ENCODE assay signal across 8 cellular contexts in the genomic region with DNA sequence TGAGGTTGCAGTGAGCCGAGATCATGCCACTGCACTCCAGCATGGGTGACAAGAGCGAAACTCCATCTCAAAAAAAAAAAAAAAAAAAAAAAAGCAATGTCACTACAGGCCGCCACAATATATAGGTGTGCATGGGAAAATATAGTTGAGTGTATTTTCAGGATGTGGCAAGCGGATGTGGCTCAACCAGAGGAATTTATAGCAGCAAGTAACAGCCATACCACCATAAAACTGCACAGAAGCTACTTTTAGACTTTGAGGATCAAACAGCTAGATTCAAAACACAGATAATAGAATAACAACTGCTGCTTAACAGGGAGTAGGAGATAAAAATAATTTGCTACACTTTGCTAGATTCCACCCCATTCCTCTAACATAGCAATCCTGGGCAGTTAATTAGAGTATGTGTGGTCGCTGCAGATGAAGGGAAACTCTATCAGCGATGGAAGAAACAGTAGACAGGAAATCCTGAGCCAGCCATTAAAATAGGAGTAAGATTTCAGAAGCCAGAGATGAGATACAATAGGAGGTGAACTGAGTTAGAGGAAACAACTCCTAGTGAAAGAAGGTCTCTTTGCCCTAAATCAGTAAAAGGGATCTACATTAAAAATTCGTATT.
DNase-seq lines count a peak whose midpoint lies in the region; ATAC-seq lines count a peak whose summit lies in the region.

No MANE protein-coding gene starts in this region.

- H3K4me1 Mint-ChIP-seq in activated T-cell treated with anti-CD3 and anti-CD28 coated beads, Interleukin-2, amount 50 U/mL, for 72 hours (ENCODE audit: low read depth): peaks cover 73% of the 10 kb centered on the region
- peaks cover 46% of the 10 kb centered on the region for H3K4me1 Mint-ChIP-seq in stimulated activated effector memory CD8-positive, alpha-beta T cell treated with anti-CD3 and anti-CD28 coated beads, Interleukin-12 subunit alpha, Interleukin-12 subunit beta, amount 100 ng/mL, for 72 hours

- no peaks in the 10 kb centered on the region for H3K36me3 ChIP-seq in H7 (replicated peaks; ENCODE audit: control insufficient read depth, insufficient read depth, low read length)

- H3K4me3 Mint-ChIP-seq in activated T-cell treated with anti-CD3 and anti-CD28 coated beads, Interleukin-2, amount 50 U/mL, for 72 hours: peak overlapping the region; percentile 16 to 69
- H3K4me3 Mint-ChIP-seq in stimulated activated effector memory CD8-positive, alpha-beta T cell treated with anti-CD3 and anti-CD28 coated beads, Interleukin-12 subunit alpha, Interleukin-12 subunit beta, amount 100 ng/mL, for 72 hours: peak overlapping the region; percentile 3

- DNase-seq in activated T-cell treated with anti-CD3 and anti-CD28 coated beads, Interleukin-2, amount 50 U/mL, for 72 hours: no peak
- no peak for DNase-seq in activated T-cell treated with anti-CD3 and anti-CD28 coated beads, Interleukin-2, amount 50 U/mL, for 48 hours
- peak in 3 of 5 experiments; percentile 50 to 92 (median 57) for DNase-seq in T-helper 2 cell
- DNase-seq in stimulated activated effector memory CD8-positive, alpha-beta T cell treated with anti-CD3 and anti-CD28 coated beads, Interleukin-12 subunit alpha, Interleukin-12 subunit beta, amount 100 ng/mL, for 72 hours (ENCODE audit: low spot score in 2 of 2): no peak
- no peak for DNase-seq in foreskin melanocyte
- no peak for DNase-seq in H7
- DNase-seq in HuH-7.5 (ENCODE audit: low spot score): no peak

- no peaks in the 10 kb centered on the region for H3K27me3 Mint-ChIP-seq in activated T-cell treated with anti-CD3 and anti-CD28 coated beads, Interleukin-2, amount 50 U/mL, for 72 hours (ENCODE audit: low read depth)

- ATAC-seq in activated T-cell treated with anti-CD3 and anti-CD28 coated beads, Interleukin-2, amount 50 U/mL, for 72 hours (replicated peaks in 1 of 2): peak; percentile 6 to 18
- ATAC-seq in HG03066 (IDR thresholded peaks at IDR 0.05; ENCODE audit: low read depth, unreplicated experiment): peak; percentile 61
- ATAC-seq in stimulated activated effector memory CD8-positive, alpha-beta T cell treated with anti-CD3 and anti-CD28 coated beads, Interleukin-12 subunit alpha, Interleukin-12 subunit beta, amount 100 ng/mL, for 72 hours: peak; percentile 22

- H3K27me3 ChIP-seq in H7 (ENCODE audit: control insufficient read depth, insufficient read depth, low read length): no peaks in the 10 kb centered on the region

- H3K9me3 Mint-ChIP-seq in activated T-cell treated with anti-CD3 and anti-CD28 coated beads, Interleukin-2, amount 50 U/mL, for 72 hours: no peaks in the 10 kb centered on the region
- H3K9me3 Mint-ChIP-seq in stimulated activated effector memory CD8-positive, alpha-beta T cell treated with anti-CD3 and anti-CD28 coated beads, Interleukin-12 subunit alpha, Interleukin-12 subunit beta, amount 100 ng/mL, for 72 hours: peaks cover 2% of the 10 kb centered on the region

- H3K27ac Mint-ChIP-seq in activated T-cell treated with anti-CD3 and anti-CD28 coated beads, Interleukin-2, amount 50 U/mL, for 72 hours: peak overlapping the region; percentile 25
- H3K27ac Mint-ChIP-seq in stimulated activated effector memory CD8-positive, alpha-beta T cell treated with anti-CD3 and anti-CD28 coated beads, Interleukin-12 subunit alpha, Interleukin-12 subunit beta, amount 100 ng/mL, for 72 hours: peak overlapping the region; percentile 7

- H3K36me3 Mint-ChIP-seq in activated T-cell treated with anti-CD3 and anti-CD28 coated beads, Interleukin-2, amount 50 U/mL, for 72 hours (ENCODE audit: insufficient read depth in 2 of 2): peaks cover 0 to 2% of the 10 kb centered on the region in 2 donors
- H3K36me3 Mint-ChIP-seq in stimulated activated effector memory CD8-positive, alpha-beta T cell treated with anti-CD3 and anti-CD28 coated beads, Interleukin-12 subunit alpha, Interleukin-12 subunit beta, amount 100 ng/mL, for 72 hours: no peaks in the 10 kb centered on the region

- H3K4me3 ChIP-seq in H7 (ENCODE audit: insufficient read depth, low read depth, low read length): no peak overlapping the region

Comparison
In these comparisons a context has a peak if more than half of its experiments do, and no peak if none do; other contexts are left out.
1. DNase-seq: peak in T-helper 2 cell (3 of 5); none in activated T-cell treated with anti-CD3 and anti-CD28 coated beads, Interleukin-2, amount 50 U/mL, for 72 hours (0 of 2), activated T-cell treated with anti-CD3 and anti-CD28 coated beads, Interleukin-2, amount 50 U/mL, for 48 hours (0 of 2), stimulated activated effector memory CD8-positive, alpha-beta T cell treated with anti-CD3 and anti-CD28 coated beads, Interleukin-12 subunit alpha, Interleukin-12 subunit beta, amount 100 ng/mL, for 72 hours (0 of 2), foreskin melanocyte (single experiment), H7 (single experiment) and HuH-7.5 (single experiment).
2. Peak in every context shown above with its lines, with median percentiles within 50 percentile points of each other: ATAC-seq.